19 cellular contexts compared by ENCODE assay signal in the genomic region with DNA sequence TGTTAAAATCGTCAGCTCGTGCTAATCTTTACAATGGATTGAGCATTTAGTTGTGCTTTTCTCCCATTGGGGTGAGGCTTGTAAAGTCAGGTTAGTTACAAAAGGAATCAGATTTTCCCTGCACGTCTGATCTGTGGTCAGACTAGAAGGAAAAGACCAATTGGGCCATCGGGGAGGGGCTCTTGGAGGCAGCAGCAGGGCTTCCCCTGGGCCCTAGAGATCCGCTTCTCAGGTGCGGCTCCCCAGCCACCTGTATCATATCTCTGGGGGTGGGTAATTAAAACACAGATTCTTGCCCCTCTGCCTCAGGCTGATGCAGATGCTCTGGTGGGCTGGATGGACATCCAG.
DNase-seq lines count a peak whose midpoint lies in the region; ATAC-seq and TF ChIP-seq lines count a peak whose summit lies in the region.
"Had no signal": no experiment of that assay in that cellular context is flagged by ENCODE, and none has a peak within 500 bp of the region (broad histone marks: within the 10 kb centered on the region; RNA-seq: fewer than 3 reads in every experiment).

No MANE protein-coding gene starts in this region.

- H3K4me1 ChIP-seq in NT2/D1 (ENCODE audit: insufficient read depth, insufficient read length) (peaks cover 5% of the 10 kb centered on the region), iPS-20b (ENCODE audit: insufficient read depth, low read length) (no peaks in the 10 kb centered on the region)
- H3K4me1 ChIP-seq: Peyer's patch had no signal

- no peak overlapping the region for H3K4me3 Mint-ChIP-seq in activated naive CD4-positive, alpha-beta T cell treated with anti-CD3 and anti-CD28 coated beads, Interleukin-2, amount 10 ng/mL, durations not matched to agents 7 days and 5 days

- peaks cover 6% of the 10 kb centered on the region for H3K27me3 Mint-ChIP-seq in activated naive CD4-positive, alpha-beta T cell treated with anti-CD3 and anti-CD28 coated beads, Interleukin-2, amount 10 ng/mL, durations not matched to agents 7 days and 5 days

- no peaks in the 10 kb centered on the region for H3K36me3 ChIP-seq in NT2/D1 (ENCODE audit: insufficient read depth, insufficient read length, low read length)
- no peaks in the 10 kb centered on the region for H3K36me3 ChIP-seq in iPS-20b (ENCODE audit: insufficient read depth, low read depth, low read length)
- H3K36me3 ChIP-seq: Peyer's patch had no signal

- no peaks in the 10 kb centered on the region for H3K36me3 Mint-ChIP-seq in activated naive CD4-positive, alpha-beta T cell treated with anti-CD3 and anti-CD28 coated beads, Interleukin-2, amount 10 ng/mL, durations not matched to agents 7 days and 5 days

- TF ChIP-seq CTCF in dorsolateral prefrontal cortex (IDR thresholded peaks at IDR 0.05 in 54 of 56, conservative IDR thresholded peaks at IDR 0.05 in 2 of 56; ENCODE audit: low read depth in 1 of 56, partially characterized antibody in 56 of 56), result no peak

- H3K4me3 ChIP-seq in NT2/D1 (ENCODE audit: insufficient read length, low read depth) (peak overlapping the region; percentile 11), iPS-20b (ENCODE audit: low read length) (peak overlapping the region; percentile 36; the same call in 1 of the 2 replicates), dorsolateral prefrontal cortex (no peak overlapping the region)
- H3K4me3 ChIP-seq: GM23248, Peyer's patch had no signal

- peak; percentile 5 for DNase-seq in activated naive CD4-positive, alpha-beta T cell treated with anti-CD3 and anti-CD28 coated beads, Interleukin-2, amount 10 ng/mL, durations not matched to agents 7 days and 5 days
- DNase-seq in activated naive CD4-positive, alpha-beta T cell treated with anti-CD3 and anti-CD28 coated beads, Interleukin-2, amount 50 U/mL, for 16 hours, result no peak
- no peak for DNase-seq in NT2/D1 (ENCODE audit: low read depth, low spot score)
- no peak for DNase-seq in Kasumi-1 (lab: John Stamatoyannopoulos, UW)
- no peak for DNase-seq in dorsolateral prefrontal cortex
- DNase-seq: COR-L47, DMS53, GM23248, MM.1S, NCI-H1105 treated with DMSO at 0.1 percent for 48 hours, NCI-H1930, NCI-H524 treated with DMSO at 0.1 percent for 48 hours, Peyer's patch, SHP77 treated with DMSO at 0.1 percent for 48 hours, T-helper 2 cell had no signal

- no peaks in the 10 kb centered on the region for H3K4me1 Mint-ChIP-seq in activated naive CD4-positive, alpha-beta T cell treated with anti-CD3 and anti-CD28 coated beads, Interleukin-2, amount 10 ng/mL, durations not matched to agents 7 days and 5 days

- intact Hi-C loops in dorsolateral prefrontal cortex (cut with DNase I), result no loop called here

- H3K27me3 ChIP-seq in NT2/D1 (ENCODE audit: insufficient read depth, insufficient read length) (no peaks in the 10 kb centered on the region), iPS-20b (ENCODE audit: insufficient read depth, low read length) (no peaks in the 10 kb centered on the region), dorsolateral prefrontal cortex (no peaks in the 10 kb centered on the region)
- H3K27me3 ChIP-seq: Peyer's patch had no signal

- H3K9ac ChIP-seq in NT2/D1 (ENCODE audit: insufficient read length, low read depth), result no peak overlapping the region
- H3K9ac ChIP-seq in iPS-20b (ENCODE audit: low read depth, low read length), result peak overlapping the region; percentile 50; the same call in 1 of the 2 replicates
- H3K9ac ChIP-seq: GM23248 had no signal

- no peak overlapping the region for H3K27ac ChIP-seq in iPS-20b (ENCODE audit: low read length)
- H3K27ac ChIP-seq in dorsolateral prefrontal cortex, result peak overlapping the region in 3 of 59 donors; percentile 20 to 46 (median 43)
- H3K27ac ChIP-seq: C4-2B, GM23248, Peyer's patch had no signal

- CTCF ChIA-PET in activated naive CD4-positive, alpha-beta T cell treated with anti-CD3 and anti-CD28 coated beads, Interleukin-2, amount 10 ng/mL, durations not matched to agents 7 days and 5 days (lab: Charles Lee), result no interaction called here

- ATAC-seq in HG03432 (IDR thresholded peaks at IDR 0.05; ENCODE audit: unreplicated experiment) (no peak), GM21423 (IDR thresholded peaks at IDR 0.05; ENCODE audit: unreplicated experiment) (no peak)

- H3K9me3 Mint-ChIP-seq in activated naive CD4-positive, alpha-beta T cell treated with anti-CD3 and anti-CD28 coated beads, Interleukin-2, amount 10 ng/mL, durations not matched to agents 7 days and 5 days, result no peaks in the 10 kb centered on the region

- H3K27ac Mint-ChIP-seq in activated naive CD4-positive, alpha-beta T cell treated with anti-CD3 and anti-CD28 coated beads, Interleukin-2, amount 10 ng/mL, durations not matched to agents 7 days and 5 days, result no peak overlapping the region

- H3K9me3 ChIP-seq in NT2/D1 (ENCODE audit: insufficient read depth, low read length) (no peaks in the 10 kb centered on the region), iPS-20b (ENCODE audit: insufficient read depth, low read depth, low read length) (no peaks in the 10 kb centered on the region)
- H3K9me3 ChIP-seq: Peyer's patch had no signal

Comparison
In these comparisons a context has a peak if more than half of its experiments do, and no peak if none do; other contexts are left out.
1. H3K4me3 ChIP-seq: peak in NT2/D1 (single experiment) and iPS-20b (single experiment); none in dorsolateral prefrontal cortex (0 of 59).